Comparison of ENCODE assay signal across 8 cellular contexts in the genomic region with DNA sequence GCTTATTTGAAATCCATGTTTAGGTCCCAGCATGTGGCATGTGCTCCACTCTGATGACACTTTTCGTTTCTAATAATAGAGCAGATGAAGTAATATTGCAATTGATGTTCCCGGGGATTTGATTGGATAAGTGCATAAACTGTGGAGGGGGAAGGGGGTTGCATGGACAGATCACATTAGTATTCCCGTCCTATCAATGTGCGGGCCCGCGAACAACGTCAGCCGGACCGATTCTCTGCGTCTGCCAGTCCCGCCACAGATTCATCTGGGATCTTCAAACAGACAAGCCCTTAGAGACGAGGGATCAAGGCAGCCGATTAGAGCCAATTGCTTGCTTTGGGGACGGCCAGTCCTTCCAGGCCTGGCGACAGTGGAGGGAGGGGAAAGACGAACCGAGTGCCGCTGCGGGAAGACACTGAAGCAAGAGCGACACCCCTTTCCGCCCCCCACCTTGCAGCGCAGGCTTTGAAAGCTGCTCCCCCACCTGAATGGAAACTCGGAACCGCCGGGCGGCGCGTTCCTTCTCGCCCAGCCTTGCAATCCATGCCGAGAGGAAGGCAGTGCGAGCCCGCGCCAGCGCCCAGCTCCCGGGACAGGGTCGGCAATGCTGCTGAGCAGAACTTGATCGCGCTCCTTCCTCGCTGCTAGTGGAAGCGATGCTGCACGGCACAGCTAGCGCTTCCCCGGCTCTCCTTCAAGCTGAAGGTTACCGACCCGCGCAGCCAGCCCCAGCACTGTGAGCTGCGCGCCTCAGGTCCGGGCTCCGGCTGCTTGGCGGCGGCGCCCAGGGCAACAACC. TPM values are rescaled to one million over a fixed set of nuclear protein-coding genes. Genes with fewer than 3 reads are reported as not detected.
DNase-seq lines count a peak whose midpoint lies in the region; ATAC-seq lines count a peak whose summit lies in the region.

A gene (plus strand): TSS at position 247 of the 798 bp plus-strand sequence. CDS start 610 bp downstream, outside the sequence.

- H3K9ac ChIP-seq in skeletal muscle tissue (ENCODE audit: low read depth in 1 of 3, low read length in 3 of 3), result peak within 1 kb of the TSS; percentile 61 to 75 (median 62)

- peak within 1 kb of the TSS; percentile 75 to 84 (median 78) for H3K4me3 ChIP-seq in skeletal muscle tissue (ENCODE audit: low read length in 3 of 3)

- no peaks in the 10 kb centered on the region for H3K9me3 ChIP-seq in skeletal muscle tissue (ENCODE audit: control insufficient read depth in 3 of 3, low read length in 3 of 3)

- H3K4me1 ChIP-seq in skeletal muscle tissue (ENCODE audit: control insufficient read depth in 3 of 3, insufficient read depth in 3 of 3, low read length in 3 of 3), result peaks cover 13 to 20% (median 17%) of the 10 kb centered on the region in 3 donors

- H3K27me3 ChIP-seq in skeletal muscle tissue (ENCODE audit: control insufficient read depth in 3 of 3, insufficient read depth in 3 of 3, low read length in 3 of 3), result peaks cover 0 to 10% (median 9%) of the 10 kb centered on the region in 3 donors

- ATAC-seq in GM21526 (IDR thresholded peaks at IDR 0.05; ENCODE audit: low FRiP score, unreplicated experiment) (no peak), GM18498 (IDR thresholded peaks at IDR 0.05; ENCODE audit: unreplicated experiment) (no peak)

- no peak within 1 kb of the TSS for H3K27ac ChIP-seq in skeletal muscle tissue (ENCODE audit: low read depth, low read length)

- H3K36me3 ChIP-seq in skeletal muscle tissue (ENCODE audit: control insufficient read depth in 3 of 3, insufficient read depth in 3 of 3, low read length in 3 of 3), result no peaks in the 10 kb centered on the region

- DNase-seq in Daoy (ENCODE audit: low read depth), result peak; percentile 45
- peak; percentile 25 for DNase-seq in NCI-H1092 treated with DMSO at 0.1 percent for 48 hours (lab: John Stamatoyannopoulos, UW)
- DNase-seq in brain pericyte (ENCODE audit: low read depth, low spot score), result peak; percentile 17
- DNase-seq in iPS-NIHi11 (ENCODE audit: low spot score), result peak; percentile 69
- no peak for DNase-seq in NAMALWA (ENCODE audit: low spot score)

RNA-seq across cellular contexts. Expression of the gene that starts here (rescaled TPM):
- total RNA-seq in Daoy (2014; rRNA removed; shearing (Covaris generic)), result 0.09 TPM in 1 of 2 replicates, not detected in the other
- 1.6 TPM for total RNA-seq in skeletal muscle tissue

Comparison
In these comparisons a context has a peak if more than half of its experiments do, and no peak if none do; other contexts are left out.
1. Peak in DNase-seq in Daoy; RNA of the gene not detected or under 1 TPM.